In the genomic region with DNA sequence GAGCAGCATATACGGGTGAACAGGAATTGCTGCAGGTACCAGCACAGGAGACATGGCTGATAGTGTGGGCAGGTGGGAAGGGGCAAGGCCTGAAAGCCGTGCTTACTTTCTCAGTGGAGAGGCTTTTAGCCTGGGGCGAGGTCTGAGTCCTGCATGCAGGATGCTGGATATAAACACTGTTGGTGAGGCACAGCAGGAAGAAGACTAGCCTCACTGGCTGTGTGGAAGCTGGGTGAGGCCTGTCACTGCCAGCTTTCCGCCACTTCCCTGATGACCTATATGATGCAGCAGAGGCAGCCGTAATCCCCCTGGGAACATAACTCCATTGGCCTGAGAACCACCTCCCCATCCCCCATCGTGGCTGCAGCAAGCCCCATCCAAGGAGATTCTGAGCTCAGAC, we compare ENCODE assay signal across 16 cellular contexts. TPM values are rescaled to one million over a fixed set of nuclear protein-coding genes. Genes with fewer than 3 reads are reported as not detected.
DNase-seq lines count a peak whose midpoint lies in the region; ATAC-seq and TF ChIP-seq lines count a peak whose summit lies in the region.
"Had no signal": no experiment of that assay in that cellular context is flagged by ENCODE, and none has a peak within 500 bp of the region (broad histone marks: within the 10 kb centered on the region; RNA-seq: fewer than 3 reads in every experiment).

No MANE protein-coding gene starts in this region.

- H3K9me3 Mint-ChIP-seq in mesothelial cell of epicardium = peaks cover 62% of the 10 kb centered on the region
- peaks cover 16% of the 10 kb centered on the region for H3K9me3 Mint-ChIP-seq in type B pancreatic cell

- intact Hi-C loops in right cardiac atrium (cut with DNase I) (no loop called here), cardiac septum (cut with DNase I) (loop anchor here (10.0 kb wide), 1 partner anchor 62 kb away; no protein-coding TSS in a partner anchor), colonic mucosa (cut with DNase I) (no loop called here)

- H3K36me3 Mint-ChIP-seq in mesothelial cell of epicardium = peaks cover 15% of the 10 kb centered on the region
- H3K36me3 Mint-ChIP-seq in type B pancreatic cell = no peaks in the 10 kb centered on the region
- H3K36me3 Mint-ChIP-seq: CD4-positive, alpha-beta memory T cell; T-cell had no signal

- H3K9ac ChIP-seq in colonic mucosa (ENCODE audit: low read depth in 2 of 2, low read length in 2 of 2) = no peak overlapping the region

- H3K27me3 Mint-ChIP-seq in mesothelial cell of epicardium (ENCODE audit: low read depth) (no peaks in the 10 kb centered on the region), type B pancreatic cell (no peaks in the 10 kb centered on the region)
- H3K27me3 Mint-ChIP-seq: CD4-positive, alpha-beta memory T cell; T-cell had no signal

- H3K27ac ChIP-seq in right cardiac atrium (ENCODE audit: low read length) = peak overlapping the region; percentile 48
- H3K27ac ChIP-seq in colonic mucosa = no peak overlapping the region
- H3K27ac ChIP-seq: SK-N-MC had no signal

- H3K4me3 Mint-ChIP-seq in mesothelial cell of epicardium (no peak overlapping the region), type B pancreatic cell (no peak overlapping the region)
- H3K4me3 Mint-ChIP-seq: CD4-positive, alpha-beta memory T cell; HFFc6; T-cell had no signal

- peak in 1 of 2 donors; percentile 14 for ATAC-seq in right cardiac atrium
- ATAC-seq in GM18517 (IDR thresholded peaks at IDR 0.05; ENCODE audit: unreplicated experiment) = no peak
- ATAC-seq: T-cell had no signal

- H3K27me3 ChIP-seq in right cardiac atrium (ENCODE audit: control insufficient read depth, insufficient read depth) (no peaks in the 10 kb centered on the region), colonic mucosa (no peaks in the 10 kb centered on the region)

- 81% methylated on average over 6 of the region's 6 CpGs for WGBS in right cardiac atrium

- no peaks in the 10 kb centered on the region for H3K4me1 ChIP-seq in right cardiac atrium (ENCODE audit: control insufficient read depth, insufficient read depth, low read length)
- no peaks in the 10 kb centered on the region for H3K4me1 ChIP-seq in colonic mucosa

- H3K36me3 ChIP-seq in colonic mucosa = no peaks in the 10 kb centered on the region

- H3K27ac Mint-ChIP-seq in mesothelial cell of epicardium = peak overlapping the region; percentile 28
- peak overlapping the region; percentile 19 for H3K27ac Mint-ChIP-seq in type B pancreatic cell
- H3K27ac Mint-ChIP-seq: HFFc6, T-cell had no signal

- TF ChIP-seq CTCF in mesothelial cell of epicardium (IDR thresholded peaks at IDR 0.05; ENCODE audit: unreplicated experiment) = no peak
- TF ChIP-seq CTCF in type B pancreatic cell (conservative IDR thresholded peaks at IDR 0.05) = no peak
- no peak for TF ChIP-seq CTCF in colonic mucosa (IDR thresholded peaks at IDR 0.05)

- DNase-seq in right cardiac atrium (peak in 1 of 3 donors; percentile 15), cardiac septum (ENCODE audit: low spot score) (no peak), NCI-H69 (lab: John Stamatoyannopoulos, UW) (peak; percentile 50), mesothelial cell of epicardium (ENCODE audit: low spot score in 2 of 2, unreplicated experiment in 2 of 2) (no peak), type B pancreatic cell (ENCODE audit: extremely low spot score, unreplicated experiment) (no peak), colonic mucosa (no peak)
- DNase-seq in activated CD4-positive, alpha-beta T cell treated with anti-CD3 and anti-CD28 coated beads for 4 hours = no peak
- DNase-seq: ACHN; CD4-positive, alpha-beta memory T cell; HFFc6; MM.1S; NCI-H2029; NCI-H526; T-cell had no signal

- H3K4me3 ChIP-seq in right cardiac atrium (ENCODE audit: low read length) (no peak overlapping the region), colonic mucosa (no peak overlapping the region)
- H3K4me3 ChIP-seq: SK-N-MC had no signal

- H3K4me1 Mint-ChIP-seq in mesothelial cell of epicardium = peaks cover 24% of the 10 kb centered on the region
- H3K4me1 Mint-ChIP-seq in type B pancreatic cell (ENCODE audit: unreplicated experiment) = peaks cover 6% of the 10 kb centered on the region
- H3K4me1 Mint-ChIP-seq: CD4-positive, alpha-beta memory T cell; T-cell had no signal

- H3K9me3 ChIP-seq in right cardiac atrium (ENCODE audit: control insufficient read depth, low read length) (no peaks in the 10 kb centered on the region), colonic mucosa (no peaks in the 10 kb centered on the region)

RNA-seq across cellular contexts. Expression of a gene that starts 54.4 kb away (rescaled TPM):
- total RNA-seq in right cardiac atrium (10 to 100 TPM; 31.9 to 87.5 (median 53.6) TPM), cardiac septum (10.0 TPM), mesothelial cell of epicardium (0.36 to 0.47 TPM (median 0.43 TPM) in 3 replicates), type B pancreatic cell (ENCODE audit: low replicate concordance) (1.6 and 4.1 TPM in 2 replicates), colonic mucosa (under 1 TPM; 0.05 to 0.17 TPM)
- polyA plus RNA-seq in right cardiac atrium = 8.9 TPM
- total RNA-seq: HFFc6 had no signal
